In the genomic region with DNA sequence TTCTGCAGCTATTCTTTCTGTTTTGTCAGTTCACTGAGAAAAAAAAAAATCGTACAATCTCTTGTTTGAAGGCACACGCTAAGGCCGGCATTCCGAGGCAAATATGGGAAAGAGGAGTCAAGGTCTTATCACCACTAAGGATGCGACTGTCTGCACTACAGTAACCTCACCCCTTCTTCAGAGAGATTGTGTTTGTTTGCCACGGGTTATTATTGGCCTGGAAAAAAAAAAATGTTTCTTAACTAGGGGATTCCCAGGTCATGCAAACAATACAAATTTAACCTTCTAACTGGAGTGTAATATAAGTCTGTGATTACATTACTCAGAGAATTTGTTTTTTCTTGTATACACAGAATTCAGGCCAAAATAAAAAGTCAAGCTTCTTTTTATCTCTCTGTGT, we compare ENCODE assay signal across 1 cellular context.
A peak's percentile ranks its signal among the peaks of the same experiment; 100 is the strongest.
TF ChIP-seq lines count a peak whose summit lies in the region.

No MANE protein-coding gene starts in this region.

TF ChIP-seq in GM12878, 131 proteins besides CTCF, POLR2A, EP300 and RAD21 (continued from another document):
- TF ChIP-seq ZNF687 (IDR thresholded peaks at IDR 0.05) = peak; percentile 34; the same call in 1 of the 2 replicates
